ENCODE assay signal across 8 cellular contexts in the genomic region with DNA sequence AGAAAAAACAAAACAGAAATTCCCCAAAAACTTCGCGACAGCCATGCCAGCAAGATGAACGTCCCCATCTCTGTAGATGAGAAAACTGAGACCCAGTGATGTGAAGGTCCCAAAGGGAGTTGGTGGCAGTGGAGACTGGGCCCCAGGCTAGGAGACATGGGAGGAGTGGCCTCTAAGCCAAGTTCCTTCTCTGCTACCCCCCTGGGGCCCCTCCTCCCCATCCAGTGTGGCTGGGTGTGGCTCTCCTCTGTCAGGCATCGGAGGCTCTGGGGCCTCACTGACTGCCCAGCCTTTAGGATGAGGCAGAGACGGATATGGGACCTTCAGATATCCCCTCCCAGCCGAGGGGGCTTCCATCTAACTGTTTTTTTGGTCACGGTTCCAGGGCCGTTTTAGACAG. TPM values are rescaled to one million over a fixed set of nuclear protein-coding genes. Genes with fewer than 3 reads are reported as not detected.
DNase-seq lines count a peak whose midpoint lies in the region; ATAC-seq and TF ChIP-seq lines count a peak whose summit lies in the region.

No MANE protein-coding gene starts in this region.

- no peaks in the 10 kb centered on the region for H3K27me3 Mint-ChIP-seq in natural killer cell treated with Interleukin-12 subunit alpha and Interleukin-12 subunit beta and Interleukin-15 and Interleukin-18, amount 100 ng/mL, for 72 hours

- 61 to 90% (median 74%) methylated on average over 8 of the region's 8 CpGs for WGBS in adipose tissue, 3 donors

- peak overlapping the region; percentile 68 for H3K27ac ChIP-seq in adipose tissue (ENCODE audit: low read depth, low read length)

- no peaks in the 10 kb centered on the region for H3K36me3 Mint-ChIP-seq in natural killer cell treated with Interleukin-12 subunit alpha and Interleukin-12 subunit beta and Interleukin-15 and Interleukin-18, amount 100 ng/mL, for 72 hours

- peak overlapping the region; percentile 29; the same call in 1 of the 2 replicates for H3K4me3 ChIP-seq in GM06990 (replicated peaks; ENCODE audit: low read depth, low read length)

- no peaks in the 10 kb centered on the region for H3K9me3 Mint-ChIP-seq in natural killer cell treated with Interleukin-12 subunit alpha and Interleukin-12 subunit beta and Interleukin-15 and Interleukin-18, amount 100 ng/mL, for 72 hours

- H3K4me1 Mint-ChIP-seq in natural killer cell treated with Interleukin-12 subunit alpha and Interleukin-12 subunit beta and Interleukin-15 and Interleukin-18, amount 100 ng/mL, for 72 hours (ENCODE audit: low read depth in 2 of 2): peaks cover 26 to 48% of the 10 kb centered on the region in 2 donors

- no peaks in the 10 kb centered on the region for H3K27me3 ChIP-seq in GM06990 (replicated peaks; ENCODE audit: control insufficient read depth, insufficient read depth, low read length)

- no peak for ATAC-seq in natural killer cell treated with Interleukin-12 subunit alpha and Interleukin-12 subunit beta and Interleukin-15 and Interleukin-18, amount 100 ng/mL, for 72 hours

- H3K27ac Mint-ChIP-seq in natural killer cell treated with Interleukin-12 subunit alpha and Interleukin-12 subunit beta and Interleukin-15 and Interleukin-18, amount 100 ng/mL, for 72 hours: peak overlapping the region; percentile 54 to 70

- in situ Hi-C loops in KBM-7 (cut with MboI; ENCODE audit: low pct_unique_long_range_greater_than_20kb, low sequenced_read_pairs): no loop called here

- peaks cover 9% of the 10 kb centered on the region for H3K36me3 ChIP-seq in GM06990 (ENCODE audit: control insufficient read depth, insufficient read depth, low read length)

- H3K4me3 Mint-ChIP-seq in natural killer cell treated with Interleukin-12 subunit alpha and Interleukin-12 subunit beta and Interleukin-15 and Interleukin-18, amount 100 ng/mL, for 72 hours: no peak overlapping the region

- no peak for TF ChIP-seq CTCF in GM06990 (IDR thresholded peaks at IDR 0.05; ENCODE audit: insufficient read depth, low read length, poor library complexity, severe bottlenecking)

- peak; percentile 50 for DNase-seq in GM06990 (ENCODE audit: extremely low read depth, insufficient read length)
- peak; percentile 68 for DNase-seq in KBM-7
- no peak for DNase-seq in natural killer cell treated with Interleukin-12 subunit alpha and Interleukin-12 subunit beta and Interleukin-15 and Interleukin-18, amount 100 ng/mL, for 72 hours (ENCODE audit: low spot score)
- no peak for DNase-seq in pons (ENCODE audit: low spot score)
- DNase-seq in NCI-H524 treated with DMSO at 0.1 percent for 48 hours (lab: John Stamatoyannopoulos, UW): no peak
- DNase-seq in activated CD4-positive, CD25-positive, alpha-beta regulatory T cell treated with anti-CD3 and anti-CD28 coated beads, Interleukin-2, amount 50 U/mL, for 72 hours: no peak
- no peak for DNase-seq in RPMI8226

RNA-seq across cellular contexts. Expression of a gene that starts 9.8 kb away (rescaled TPM):
- polyA plus RNA-seq in adipose tissue: 1 to 10 TPM in 2 of 3 donors, under 1 TPM in 1; 0.74 to 9.7 (median 2.1) TPM
- 10 to 100 TPM; 46.5 to 58.0 TPM for total RNA-seq in natural killer cell treated with Interleukin-12 subunit alpha and Interleukin-12 subunit beta and Interleukin-15 and Interleukin-18, amount 100 ng/mL, for 72 hours

Comparison
In these comparisons a context has a peak if more than half of its experiments do, and no peak if none do; other contexts are left out.
1. DNase-seq: peak in GM06990 (single experiment) and KBM-7 (single experiment); none in natural killer cell treated with Interleukin-12 subunit alpha and Interleukin-12 subunit beta and Interleukin-15 and Interleukin-18, amount 100 ng/mL, for 72 hours (single experiment), pons (single experiment), NCI-H524 treated with DMSO at 0.1 percent for 48 hours (single experiment), activated CD4-positive, CD25-positive, alpha-beta regulatory T cell treated with anti-CD3 and anti-CD28 coated beads, Interleukin-2, amount 50 U/mL, for 72 hours (single experiment) and RPMI8226 (single experiment).